17 cellular contexts compared by ENCODE assay signal in the genomic region with DNA sequence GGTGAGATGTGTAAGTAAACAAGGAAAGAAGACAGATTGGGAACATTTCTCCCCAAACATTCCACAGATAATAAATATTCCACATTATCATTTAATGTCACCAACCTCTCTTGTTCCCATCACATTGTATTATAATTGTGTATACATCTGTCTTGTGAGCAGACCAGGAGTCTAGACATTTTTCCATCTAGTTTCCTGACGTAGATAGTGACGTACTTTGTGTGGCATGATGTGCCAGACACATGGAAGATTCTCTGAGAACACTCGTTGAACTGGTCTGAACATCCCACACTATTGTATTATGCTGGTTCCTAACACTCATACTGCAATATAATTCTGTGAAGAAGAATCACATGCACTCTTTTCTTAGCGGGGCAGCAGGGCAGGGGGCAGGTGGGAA. TPM values are rescaled to one million over a fixed set of nuclear protein-coding genes. Genes with fewer than 3 reads are reported as not detected.
A peak's percentile ranks its signal among the peaks of the same experiment; 100 is the strongest.
DNase-seq lines count a peak whose midpoint lies in the region; ATAC-seq and TF ChIP-seq lines count a peak whose summit lies in the region.
"Had no signal": no experiment of that assay in that cellular context is flagged by ENCODE, and none has a peak within 500 bp of the region (broad histone marks: within the 10 kb centered on the region; RNA-seq: fewer than 3 reads in every experiment).

No MANE protein-coding gene starts in this region.

- POLR2A ChIA-PET in AG04450 (lab: Yijun Ruan, JAX): interaction anchor here (0.6 to 1.4 kb wide), 2 partner anchors 42 to 91 kb away, joined by 4 to 6 read pairs; no protein-coding TSS in a partner anchor

- H3K79me2 ChIP-seq in smooth muscle cell (ENCODE audit: low read depth): no peaks in the 10 kb centered on the region

- H3K9me3 ChIP-seq in AG04450 (ENCODE audit: control insufficient read depth, insufficient read depth, low read length): no peaks in the 10 kb centered on the region
- no peaks in the 10 kb centered on the region for H3K9me3 ChIP-seq in mesenchymal stem cell (ENCODE audit: control insufficient read depth, low read length)
- H3K9me3 ChIP-seq in left lung: no peaks in the 10 kb centered on the region
- no peaks in the 10 kb centered on the region for H3K9me3 ChIP-seq in smooth muscle cell (replicated peaks; ENCODE audit: low read depth)

- no peaks in the 10 kb centered on the region for H3F3A ChIP-seq in smooth muscle cell (ENCODE audit: low read depth)

- no peak overlapping the region for H4K8ac ChIP-seq in mesenchymal stem cell (ENCODE audit: low read length)

- no peak overlapping the region for H2BK5ac ChIP-seq in mesenchymal stem cell (ENCODE audit: low read depth, low read length, poor library complexity, severe bottlenecking)

- no peak overlapping the region for H3K14ac ChIP-seq in mesenchymal stem cell (ENCODE audit: low read length in 2 of 2)

- H3K36me3 ChIP-seq in mesenchymal stem cell (ENCODE audit: control insufficient read depth in 1 of 2, insufficient read depth in 2 of 2, low read depth in 1 of 2, low read length in 2 of 2): no peaks in the 10 kb centered on the region
- H3K36me3 ChIP-seq in left lung: no peaks in the 10 kb centered on the region
- no peaks in the 10 kb centered on the region for H3K36me3 ChIP-seq in smooth muscle cell (ENCODE audit: low read depth)

- no peak overlapping the region for H2BK120ac ChIP-seq in mesenchymal stem cell (ENCODE audit: low read depth, low read length)

- no peak overlapping the region for H3K9ac ChIP-seq in mesenchymal stem cell (ENCODE audit: low read length)
- H3K9ac ChIP-seq in smooth muscle cell (ENCODE audit: low read depth): no peak overlapping the region

- TF ChIP-seq CTCF in AG04450 (IDR thresholded peaks at IDR 0.05; ENCODE audit: low read depth, low read length) (no peak), fibroblast of pulmonary artery (IDR thresholded peaks at IDR 0.05; ENCODE audit: low read length, missing control alignments) (no peak), left lung (IDR thresholded peaks at IDR 0.05) (no peak), smooth muscle cell (IDR thresholded peaks at IDR 0.05; ENCODE audit: borderline replicate concordance, insufficient read depth, poor library complexity, severe bottlenecking) (no peak)

- ATAC-seq in GM21723 (IDR thresholded peaks at IDR 0.05; ENCODE audit: unreplicated experiment): no peak
- no peak for ATAC-seq in left lung
- no peak for ATAC-seq in GM19328 (IDR thresholded peaks at IDR 0.05; ENCODE audit: unreplicated experiment)
- ATAC-seq: GM12878, GM23338 had no signal

- no peak overlapping the region for H2BK15ac ChIP-seq in mesenchymal stem cell (ENCODE audit: low read depth, poor library complexity, severe bottlenecking)

- H2BK12ac ChIP-seq in mesenchymal stem cell (ENCODE audit: low read length in 2 of 2): no peak overlapping the region

- no peak overlapping the region for H3K23ac ChIP-seq in mesenchymal stem cell (ENCODE audit: low read length in 2 of 2)

- H3K18ac ChIP-seq in mesenchymal stem cell (ENCODE audit: low read depth in 1 of 2, low read length in 2 of 2): no peak overlapping the region

- H3K27ac ChIP-seq in AG04450 (ENCODE audit: low read depth, low read length) (peak overlapping the region; percentile 39), mesenchymal stem cell (ENCODE audit: low read length, poor library complexity, severe bottlenecking) (no peak overlapping the region), left lung (no peak overlapping the region), smooth muscle cell (ENCODE audit: low read depth) (no peak overlapping the region)

- intact Hi-C loops in left lung (cut with DNase I): no loop called here

- H3K4me2 ChIP-seq in mesenchymal stem cell (ENCODE audit: low read length, poor library complexity, severe bottlenecking): no peak overlapping the region
- no peak overlapping the region for H3K4me2 ChIP-seq in smooth muscle cell
- H3K4me2 ChIP-seq: GM23338 had no signal

- H2AFZ ChIP-seq in mesenchymal stem cell (ENCODE audit: low read depth, low read length): no peak overlapping the region
- no peak overlapping the region for H2AFZ ChIP-seq in smooth muscle cell (ENCODE audit: low read depth)
- H2AFZ ChIP-seq: GM23338 had no signal

- CTCF ChIA-PET in AG04450 (lab: Charles Lee): interaction anchor here (0.6 to 1.4 kb wide), 3 partner anchors 7 to 272 kb away, joined by 3 to 9 read pairs (median 3); no protein-coding TSS in a partner anchor

- DNase-seq in AG04450 (ENCODE audit: low read depth, low spot score) (no peak), amniotic epithelial cell (ENCODE audit: low read depth) (peak; percentile 87), fibroblast of pulmonary artery (ENCODE audit: low read depth) (peak; percentile 74), mesenchymal stem cell (peak; percentile 74), left lung (no peak), smooth muscle cell (lab: John Stamatoyannopoulos, UW; ENCODE audit: unreplicated experiment) (no peak)
- DNase-seq: ACHN; C1 segment of cervical spinal cord; Calu3; CD4-positive, alpha-beta T cell; DMS 273 treated with DMSO at 0.1 percent for 48 hours; DMS79; H7 had no signal

- no peak overlapping the region for H3K4ac ChIP-seq in mesenchymal stem cell (ENCODE audit: low read depth in 1 of 2, low read length in 2 of 2)

- no peak overlapping the region for H2AK5ac ChIP-seq in mesenchymal stem cell (ENCODE audit: low read length, severe bottlenecking)

- H3K27me3 ChIP-seq in AG04450 (ENCODE audit: control insufficient read depth, insufficient read depth, low read length) (no peaks in the 10 kb centered on the region), mesenchymal stem cell (ENCODE audit: control insufficient read depth in 1 of 2, insufficient read depth in 1 of 2, low read length in 2 of 2) (no peaks in the 10 kb centered on the region), left lung (no peaks in the 10 kb centered on the region), smooth muscle cell (ENCODE audit: low read depth) (no peaks in the 10 kb centered on the region)

- no peaks in the 10 kb centered on the region for H4K20me1 ChIP-seq in smooth muscle cell (ENCODE audit: low read depth)

- 93% methylated on average over 3 of the region's 4 CpGs for WGBS in mesenchymal stem cell
- 86% methylated on average over 4 of the region's 4 CpGs for WGBS in smooth muscle cell (ENCODE audit: low lambda C conversion rate)

- no peak overlapping the region for H4K91ac ChIP-seq in mesenchymal stem cell (ENCODE audit: low read length)

- H3K4me1 ChIP-seq in mesenchymal stem cell (ENCODE audit: control insufficient read depth, insufficient read depth, low read depth, low read length): peaks cover 10% of the 10 kb centered on the region
- peaks cover 21 to 30% of the 10 kb centered on the region in 2 donors for H3K4me1 ChIP-seq in left lung
- peaks cover 7% of the 10 kb centered on the region for H3K4me1 ChIP-seq in smooth muscle cell (ENCODE audit: low read depth)

- no peaks in the 10 kb centered on the region for H3K79me1 ChIP-seq in mesenchymal stem cell (replicated peaks; ENCODE audit: low read length, poor library complexity, severe bottlenecking)

- no peak overlapping the region for H3K4me3 ChIP-seq in AG04450 (ENCODE audit: low read depth, low read length)
- H3K4me3 ChIP-seq in fibroblast of pulmonary artery (replicated peaks; ENCODE audit: low read depth, low read length): no peak overlapping the region
- H3K4me3 ChIP-seq in mesenchymal stem cell (ENCODE audit: insufficient read depth in 1 of 2, low read depth in 1 of 2, low read length in 2 of 2): no peak overlapping the region
- no peak overlapping the region for H3K4me3 ChIP-seq in left lung
- H3K4me3 ChIP-seq in smooth muscle cell: no peak overlapping the region
- H3K4me3 ChIP-seq: GM12878, GM23338 had no signal

RNA-seq across cellular contexts. Expression of a gene that starts 34.0 kb away (rescaled TPM):
- polyA plus RNA-seq in AG04450 (2011; rRNA removed) (156 and 204 TPM in 2 replicates), smooth muscle cell (156 and 249 TPM in 2 replicates)
- 68.6 and 71.8 TPM in 2 replicates for polyA minus RNA-seq in AG04450 (2011; rRNA and poly(A)+ RNA removed)
- 72.2 TPM for polyA plus RNA-seq in mesenchymal stem cell (2013, experiment 1 of 2)
- 74.8 TPM for polyA plus RNA-seq in mesenchymal stem cell (2013, experiment 2 of 2)
- total RNA-seq in left lung (100 to 1,000 TPM; 264 to 294 TPM), smooth muscle cell (256 and 329 TPM in 2 replicates)

Comparison
In these comparisons a context has a peak if more than half of its experiments do, and no peak if none do; other contexts are left out.
1. DNase-seq: peak in amniotic epithelial cell (single experiment), fibroblast of pulmonary artery (single experiment) and mesenchymal stem cell (single experiment); none in AG04450 (single experiment), left lung (0 of 2) and smooth muscle cell (single experiment).